Comparison of ENCODE assay signal across 8 cellular contexts in genomic region chr12:62259311-62259992, GRCh38. TPM values are rescaled to one million over a fixed set of nuclear protein-coding genes. Genes with fewer than 3 reads are reported as not detected.
A peak's percentile ranks its signal among the peaks of the same experiment; 100 is the strongest.
DNase-seq lines count a peak whose midpoint lies in the region; ATAC-seq, FAIRE-seq and TF ChIP-seq lines count a peak whose summit lies in the region.

No MANE protein-coding gene starts in this region.

- peak overlapping the region; percentile 65 to 97 (median 93) for H3K4me3 ChIP-seq in endothelial cell of umbilical vein (replicated peaks in 1 of 3; ENCODE audit: insufficient read depth in 1 of 3, low read depth in 1 of 3, low read length in 3 of 3)
- peak overlapping the region; percentile 96 for H3K4me3 ChIP-seq in naive thymus-derived CD4-positive, alpha-beta T cell (ENCODE audit: low read length)

- peak overlapping the region; percentile 97 to 99 (median 98) for H3K27ac Mint-ChIP-seq in naive thymus-derived CD4-positive, alpha-beta T cell

- H3K9me3 ChIP-seq in endothelial cell of umbilical vein (replicated peaks; ENCODE audit: control insufficient read depth, insufficient read depth, low read length), result no peaks in the 10 kb centered on the region
- no peaks in the 10 kb centered on the region for H3K9me3 ChIP-seq in naive thymus-derived CD4-positive, alpha-beta T cell (ENCODE audit: control insufficient read depth in 2 of 3, low read length in 3 of 3)

- H3K4me3 Mint-ChIP-seq in naive thymus-derived CD4-positive, alpha-beta T cell, result peak overlapping the region; percentile 90 to 100 (median 96)

- dilution Hi-C loops in endothelial cell of umbilical vein (cut with MboI; ENCODE audit: extremely low pct_ligation_motif_present, low sequenced_read_pairs), result no loop called here

- peaks cover 26 to 61% (median 55%) of the 10 kb centered on the region in 7 donors for H3K4me1 Mint-ChIP-seq in naive thymus-derived CD4-positive, alpha-beta T cell

- H3K36me3 ChIP-seq in endothelial cell of umbilical vein (ENCODE audit: control insufficient read depth in 2 of 2, extremely low read depth in 1 of 2, insufficient read depth in 2 of 2, low read length in 2 of 2), result no peaks in the 10 kb centered on the region
- peaks cover 0 to 10% (median 0%) of the 10 kb centered on the region in 3 experiments for H3K36me3 ChIP-seq in naive thymus-derived CD4-positive, alpha-beta T cell (ENCODE audit: control insufficient read depth in 2 of 3, insufficient read depth in 3 of 3, low read length in 3 of 3)

- peak; percentile 40 for FAIRE-seq in endothelial cell of umbilical vein (lab: Jason Lieb, UNC)

- H3K9me3 Mint-ChIP-seq in naive thymus-derived CD4-positive, alpha-beta T cell, result no peaks in the 10 kb centered on the region

- H3K27ac ChIP-seq in RWPE1 (peak overlapping the region; percentile 94), endothelial cell of umbilical vein (ENCODE audit: insufficient read depth, low read depth, low read length) (peak overlapping the region; percentile 71)
- peak overlapping the region; percentile 98 for H3K27ac ChIP-seq in naive thymus-derived CD4-positive, alpha-beta T cell (ENCODE audit: low read depth, low read length)

- POLR2A ChIA-PET in RWPE1 (lab: Yijun Ruan, JAX; ENCODE audit: low non-redundant PET), result interaction anchor here (0.6 kb wide), 1 partner anchor 51 kb away, joined by 3 read pairs; no protein-coding TSS in a partner anchor
- POLR2A ChIA-PET in endothelial cell of umbilical vein (lab: Charles Lee), result no interaction called here
- POLR2A ChIA-PET in naive thymus-derived CD4-positive, alpha-beta T cell (lab: Charles Lee), result interaction anchor here (0.6 to 2.2 kb wide), 15 partner anchors 8 to 343 kb away, joined by 3 to 20 read pairs (median 4); no protein-coding TSS in a partner anchor

- no peak for TF ChIP-seq POLR2A in endothelial cell of umbilical vein (IDR thresholded peaks at IDR 0.05; ENCODE audit: low read depth, low read length)

- peaks cover 6% of the 10 kb centered on the region for H4K20me1 ChIP-seq in endothelial cell of umbilical vein (replicated peaks; ENCODE audit: control insufficient read depth, extremely low read depth, insufficient read depth, low read length)

- peak overlapping the region; percentile 94 for H2AFZ ChIP-seq in endothelial cell of umbilical vein (ENCODE audit: low read depth, low read length)

- no peaks in the 10 kb centered on the region for H3K27me3 ChIP-seq in endothelial cell of umbilical vein (ENCODE audit: control insufficient read depth in 2 of 2, insufficient read depth in 2 of 2, low read length in 2 of 2)
- H3K27me3 ChIP-seq in naive thymus-derived CD4-positive, alpha-beta T cell (ENCODE audit: control insufficient read depth in 2 of 2, insufficient read depth in 2 of 2, low read length in 2 of 2), result no peaks in the 10 kb centered on the region

- H3K27me3 Mint-ChIP-seq in naive thymus-derived CD4-positive, alpha-beta T cell, result peaks cover 0 to 3% (median 0%) of the 10 kb centered on the region in 5 donors

- BruUV-seq in endothelial cell of umbilical vein (replicated peaks; lab: Mats Ljungman, UMichigan), result TSS peak; percentile 70

- peak overlapping the region; percentile 92 for H3K9ac ChIP-seq in endothelial cell of umbilical vein (replicated peaks; ENCODE audit: extremely low read depth, insufficient read depth, low read length)

- intact Hi-C loops in endothelial cell of umbilical vein (cut with micrococcal nuclease), result no loop called here
- intact Hi-C loops in naive thymus-derived CD4-positive, alpha-beta T cell (cut with micrococcal nuclease), result loop anchor here in 1 of 2 donors (1.0 kb wide), 1 partner anchor 8 kb away; no protein-coding TSS in a partner anchor

- CTCF ChIA-PET in RWPE1 (lab: Yijun Ruan, JAX) (interaction anchor here (0.6 to 1.0 kb wide), 3 partner anchors 49 to 111 kb away, joined by 3 to 5 read pairs (median 4); no protein-coding TSS in a partner anchor), endothelial cell of umbilical vein (lab: Charles Lee) (interaction anchor here (0.6 to 1.5 kb wide), 14 partner anchors 9 to 540 kb away, joined by 3 to 6 read pairs (median 4); partner anchors contain the start of gene MON2)
- CTCF ChIA-PET in naive thymus-derived CD4-positive, alpha-beta T cell (lab: Charles Lee), result interaction anchor here (1.0 to 1.1 kb wide), 2 partner anchors 9 to 49 kb away, joined by 3 read pairs; no protein-coding TSS in a partner anchor

- TF ChIP-seq CTCF in RWPE1 (conservative IDR thresholded peaks at IDR 0.05; ENCODE audit: low read depth) (no peak), endothelial cell of umbilical vein (IDR thresholded peaks at IDR 0.05; ENCODE audit: extremely low read depth in 1 of 2, insufficient read depth in 1 of 2, low read depth in 1 of 2, low read length in 2 of 2) (no peak)

- H3K9me1 ChIP-seq in endothelial cell of umbilical vein (replicated peaks; ENCODE audit: control insufficient read depth, extremely low read depth, insufficient read depth, low read length), result no peaks in the 10 kb centered on the region

- H3K4me2 ChIP-seq in endothelial cell of umbilical vein (ENCODE audit: insufficient read depth, low read length), result peak overlapping the region; percentile 94

- H3K36me3 Mint-ChIP-seq in naive thymus-derived CD4-positive, alpha-beta T cell, result peaks cover 0 to 24% (median 9%) of the 10 kb centered on the region in 5 donors

- DNase-seq in DMS153 (lab: John Stamatoyannopoulos, UW) (peak; percentile 65), HPDE6-E6E7 (ENCODE audit: extremely low spot score) (peak; percentile 7), RWPE1 (ENCODE audit: low spot score) (no peak), endothelial cell of umbilical vein (ENCODE audit: low read depth, low spot score) (no peak), NCI-H226 (no peak), EL (no peak)
- DNase-seq in naive thymus-derived CD4-positive, alpha-beta T cell, result peak in 1 of 9 donors; percentile 21

- ATAC-seq in GM21381 (IDR thresholded peaks at IDR 0.05; ENCODE audit: unreplicated experiment), result peak; percentile 15
- ATAC-seq in naive thymus-derived CD4-positive, alpha-beta T cell, result no peak

- H3K4me1 ChIP-seq in endothelial cell of umbilical vein (ENCODE audit: control insufficient read depth, extremely low read depth, insufficient read depth, low read length), result peaks cover 19% of the 10 kb centered on the region
- peaks cover 42 to 44% of the 10 kb centered on the region in 2 donors for H3K4me1 ChIP-seq in naive thymus-derived CD4-positive, alpha-beta T cell (ENCODE audit: control insufficient read depth in 2 of 2, insufficient read depth in 2 of 2, low read length in 2 of 2)

- H3K79me2 ChIP-seq in endothelial cell of umbilical vein (ENCODE audit: control insufficient read depth, insufficient read depth, low read length), result peaks cover 43% of the 10 kb centered on the region

TF ChIP-seq in endothelial cell of umbilical vein, 7 proteins besides CTCF, POLR2A, EP300 and RAD21:
- TF ChIP-seq MAX (IDR thresholded peaks at IDR 0.05; ENCODE audit: insufficient read depth, insufficient read length), result no peak
TF ChIP-seq in endothelial cell of umbilical vein: peak in this region for 0.

RNA-seq across cellular contexts. Expression of gene USP15, which starts 0.8 kb away (rescaled TPM):
- 61.8 and 66.2 TPM in 2 replicates for total RNA-seq in endothelial cell of umbilical vein
- polyA plus RNA-seq in endothelial cell of umbilical vein, result 13.6 and 20.0 TPM in 2 replicates
- polyA plus RNA-seq in endothelial cell of umbilical vein (2011; cell fraction: cytosol; rRNA removed), result 21.4 and 22.7 TPM in 2 replicates
- 72.5 and 115 TPM in 2 replicates for polyA plus RNA-seq in endothelial cell of umbilical vein (2011; cell fraction: nucleus; rRNA removed)
- 49.3 and 60.3 TPM in 2 replicates for polyA plus RNA-seq in endothelial cell of umbilical vein (2012)
- polyA minus RNA-seq in endothelial cell of umbilical vein, result 76.4 and 98.7 TPM in 2 replicates
- polyA minus RNA-seq in endothelial cell of umbilical vein (2011; cell fraction: cytosol; rRNA and poly(A)+ RNA removed), result 16.7 TPM
- polyA minus RNA-seq in endothelial cell of umbilical vein (2011; cell fraction: nucleus; rRNA and poly(A)+ RNA removed), result 159 and 212 TPM in 2 replicates
- total RNA-seq in naive thymus-derived CD4-positive, alpha-beta T cell, result 100 to 1,000 TPM; 156 to 224 (median 180) TPM
- 100 to 1,000 TPM in 1 of 2 donors, 10 to 100 TPM in 1; 72.5 to 102 TPM for polyA plus RNA-seq in naive thymus-derived CD4-positive, alpha-beta T cell

Comparison
In these comparisons a context has a peak if more than half of its experiments do, and no peak if none do; other contexts are left out.
1. DNase-seq: peak in DMS153 (single experiment) and HPDE6-E6E7 (single experiment); none in RWPE1 (single experiment), endothelial cell of umbilical vein (single experiment), NCI-H226 (single experiment) and EL (single experiment).
2. Peak in every context shown above with its lines, with median percentiles within 50 percentile points of each other: H3K27ac ChIP-seq.